ENCODE assay signal across 8 cellular contexts in genomic region chr1:9942939-9943807, GRCh38. TPM values are rescaled to one million over a fixed set of nuclear protein-coding genes. Genes with fewer than 3 reads are reported as not detected.
DNase-seq lines count a peak whose midpoint lies in the region; ATAC-seq and TF ChIP-seq lines count a peak whose summit lies in the region.

TSS of gene LZIC (minus strand) at chr1:9943391. CDS start at chr1:9936619, 6,772 bp downstream.
TSS of gene NMNAT1 (plus strand) at chr1:9943475. CDS start at chr1:9972074, 28,599 bp downstream.

- no peaks in the 10 kb centered on the region for H3K27me3 Mint-ChIP-seq in activated CD4-positive, alpha-beta T cell treated with anti-CD3 and anti-CD28 coated beads, Interleukin-2, amount 10 ng/mL, durations not matched to agents 7 days and 5 days

- DNase-seq in BJ (ENCODE audit: low read depth) (peak; percentile 37), GM19240 (ENCODE audit: insufficient read length, low spot score) (peak; percentile 82), NCI-H526 treated with DMSO at 0.1 percent for 48 hours (lab: John Stamatoyannopoulos, UW) (peak; percentile 78), cortex of kidney (lab: John Stamatoyannopoulos, UW) (peak; percentile 25), left lobe of liver (ENCODE audit: low spot score) (peak; percentile 95)
- peak; percentile 91 for DNase-seq in activated CD4-positive, alpha-beta T cell treated with anti-CD3 and anti-CD28 coated beads, Interleukin-2, amount 10 ng/mL, durations not matched to agents 7 days and 5 days
- DNase-seq in stimulated activated CD4-positive, alpha-beta T cell treated with anti-CD3 and anti-CD28 coated beads, Interleukin-1b, Interleukin-23, amount 100 ng/mL, for 48 hours = peak; percentile 95

- peak within 1 kb of the TSS; percentile 99 for H3K4me3 Mint-ChIP-seq in activated CD4-positive, alpha-beta T cell treated with anti-CD3 and anti-CD28 coated beads, Interleukin-2, amount 10 ng/mL, durations not matched to agents 7 days and 5 days

- ATAC-seq in HG03442 (IDR thresholded peaks at IDR 0.05; ENCODE audit: unreplicated experiment) (peak; percentile 93), left lobe of liver (peak; percentile 99)

- H3K4me1 Mint-ChIP-seq in activated CD4-positive, alpha-beta T cell treated with anti-CD3 and anti-CD28 coated beads, Interleukin-2, amount 10 ng/mL, durations not matched to agents 7 days and 5 days = peaks cover 23% of the 10 kb centered on the region

- H3K27ac Mint-ChIP-seq in activated CD4-positive, alpha-beta T cell treated with anti-CD3 and anti-CD28 coated beads, Interleukin-2, amount 10 ng/mL, durations not matched to agents 7 days and 5 days = peak within 1 kb of the TSS; percentile 96

- no peak for TF ChIP-seq CTCF in BJ (IDR thresholded peaks at IDR 0.05; ENCODE audit: insufficient read depth, low read depth, low read length)

- peaks cover 2% of the 10 kb centered on the region; the same call in 1 of the 2 replicates for H3K36me3 ChIP-seq in BJ (ENCODE audit: control insufficient read depth, insufficient read depth, low read length)

- CTCF ChIA-PET in BJ (lab: Yijun Ruan, JAX) = interaction anchor here (0.6 to 4.5 kb wide), 18 partner anchors 21 to 442 kb away, joined by 3 to 45 read pairs (median 4); partner anchors contain the start of genes KIF1B and UBE4B
- CTCF ChIA-PET in activated CD4-positive, alpha-beta T cell treated with anti-CD3 and anti-CD28 coated beads, Interleukin-2, amount 10 ng/mL, durations not matched to agents 7 days and 5 days (lab: Charles Lee) = interaction anchor here (0.5 to 1.7 kb wide), 8 partner anchors 10 to 543 kb away, joined by 3 to 5 read pairs (median 4); partner anchors contain the start of gene CENPS

- POLR2A ChIA-PET in BJ (lab: Charles Lee) = no interaction called here
- POLR2A ChIA-PET in activated CD4-positive, alpha-beta T cell treated with anti-CD3 and anti-CD28 coated beads, Interleukin-2, amount 10 ng/mL, durations not matched to agents 7 days and 5 days (lab: Charles Lee) = no interaction called here

- no peaks in the 10 kb centered on the region for H3K9me3 Mint-ChIP-seq in activated CD4-positive, alpha-beta T cell treated with anti-CD3 and anti-CD28 coated beads, Interleukin-2, amount 10 ng/mL, durations not matched to agents 7 days and 5 days

- peak within 1 kb of the TSS; percentile 91 for H3K4me3 ChIP-seq in BJ (ENCODE audit: low read depth, low read length)

- H3K27me3 ChIP-seq in BJ (ENCODE audit: control insufficient read depth, insufficient read depth, low read length) = no peaks in the 10 kb centered on the region

- H3K36me3 Mint-ChIP-seq in activated CD4-positive, alpha-beta T cell treated with anti-CD3 and anti-CD28 coated beads, Interleukin-2, amount 10 ng/mL, durations not matched to agents 7 days and 5 days (ENCODE audit: low read depth) = peaks cover 17% of the 10 kb centered on the region

RNA-seq across cellular contexts. Expression of gene LZIC, which starts in this region (rescaled TPM):
- 9.1 and 19.4 TPM in 2 replicates for polyA plus RNA-seq in BJ (2011; rRNA removed)
- 5.6 and 5.7 TPM in 2 replicates for polyA minus RNA-seq in BJ (2011; rRNA and poly(A)+ RNA removed)
- 10 to 100 TPM; 25.7 to 28.0 TPM for total RNA-seq in activated CD4-positive, alpha-beta T cell treated with anti-CD3 and anti-CD28 coated beads, Interleukin-2, amount 10 ng/mL, durations not matched to agents 7 days and 5 days
- total RNA-seq in left lobe of liver = 12.7 TPM

RNA-seq across cellular contexts. Expression of gene NMNAT1, which starts in this region (rescaled TPM):
- 9.8 and 12.4 TPM in 2 replicates for polyA plus RNA-seq in BJ (2011; rRNA removed)
- 12.1 and 13.8 TPM in 2 replicates for polyA minus RNA-seq in BJ (2011; rRNA and poly(A)+ RNA removed)
- total RNA-seq in activated CD4-positive, alpha-beta T cell treated with anti-CD3 and anti-CD28 coated beads, Interleukin-2, amount 10 ng/mL, durations not matched to agents 7 days and 5 days = 1 to 10 TPM; 6.3 to 7.9 TPM
- 7.6 TPM for total RNA-seq in left lobe of liver

Comparison
In these comparisons a context has a peak if more than half of its experiments do, and no peak if none do; other contexts are left out.
1. Peak in every context shown above with its lines: DNase-seq, ATAC-seq and H3K4me3 ChIP-seq.
2. DNase-seq: peak in every context shown above with its lines; median percentile 95 in left lobe of liver; 95 in stimulated activated CD4-positive, alpha-beta T cell treated with anti-CD3 and anti-CD28 coated beads, Interleukin-1b, Interleukin-23, amount 100 ng/mL, for 48 hours; 91 in activated CD4-positive, alpha-beta T cell treated with anti-CD3 and anti-CD28 coated beads, Interleukin-2, amount 10 ng/mL, durations not matched to agents 7 days and 5 days; 82 in GM19240; 78 in NCI-H526 treated with DMSO at 0.1 percent for 48 hours; 37 in BJ; 25 in cortex of kidney.